In genomic region chrX:6941041-6941440, GRCh38 we compare ENCODE assay signal across 13 cellular contexts.
"Had no signal": no experiment of that assay in that cellular context is flagged by ENCODE, and none has a peak within 500 bp of the region (broad histone marks: within the 10 kb centered on the region; RNA-seq: fewer than 3 reads in every experiment).

No MANE protein-coding gene starts in this region.

- H3K4me3 ChIP-seq: breast epithelium, lower lobe of right lung, neural progenitor cell, stomach had no signal

- H3K36me3 ChIP-seq: breast epithelium, lower lobe of right lung, neural progenitor cell, stomach had no signal

- FAIRE-seq: urothelium cell line had no signal

- DNase-seq: activated CD4-positive, alpha-beta T cell treated with anti-CD3 and anti-CD28 coated beads, Interleukin-2, amount 50 U/mL, for 1 hour; activated T-cell treated with anti-CD3 and anti-CD28 coated beads for 4 hours; amygdala; immature natural killer cell; left cardiac atrium; lower lobe of right lung; midbrain; retina; stimulated activated CD4-positive, alpha-beta T cell treated with anti-CD3 and anti-CD28 coated beads, Interleukin-4, amount 100 ng/mL, for 4 hours; stomach had no signal

- H3K27me3 ChIP-seq: breast epithelium, neural progenitor cell, stomach had no signal
